In the genomic region with DNA sequence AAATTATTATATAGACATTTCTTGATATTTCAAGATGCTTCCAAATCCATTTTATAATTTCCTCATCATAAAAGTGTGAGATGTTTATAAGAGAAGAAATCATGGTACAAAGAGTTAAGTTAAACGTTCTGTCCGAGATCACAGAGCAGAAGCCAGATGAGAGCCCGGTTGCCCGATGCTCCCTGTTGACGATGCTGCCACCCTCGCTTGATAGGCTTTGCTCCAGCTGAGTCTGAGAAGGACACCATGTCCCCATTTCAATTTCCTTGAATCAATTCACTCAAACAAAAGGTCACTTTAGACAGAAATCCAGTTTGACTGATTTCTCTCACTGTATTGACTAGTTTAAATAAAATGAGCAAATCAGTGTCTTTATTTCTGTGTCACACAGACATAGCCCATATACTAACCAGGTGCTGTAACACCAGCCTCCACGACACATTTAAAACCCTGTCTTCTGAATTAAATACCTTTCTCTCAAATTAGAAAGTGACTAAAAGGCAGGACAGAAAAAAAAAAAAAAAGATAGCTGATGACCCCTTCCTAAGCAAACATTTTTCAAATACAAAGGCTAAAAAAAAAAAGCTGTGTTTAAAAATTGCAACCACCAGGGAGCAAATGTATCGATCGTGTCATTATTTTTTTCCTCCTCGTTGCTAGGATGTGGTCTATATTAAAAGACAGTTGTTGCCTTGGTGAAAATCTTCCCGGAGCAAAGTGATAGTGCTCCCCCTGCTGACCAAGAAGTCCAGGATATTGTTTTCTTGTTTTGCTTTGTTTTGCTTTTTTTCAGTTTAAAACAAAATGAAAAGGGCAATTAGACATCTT, we compare ENCODE assay signal across 8 cellular contexts. TPM values are rescaled to one million over a fixed set of nuclear protein-coding genes. Genes with fewer than 3 reads are reported as not detected.
DNase-seq lines count a peak whose midpoint lies in the region; ATAC-seq and TF ChIP-seq lines count a peak whose summit lies in the region.

No MANE protein-coding gene starts in this region.

- TF ChIP-seq CTCF in NB4 (IDR thresholded peaks at IDR 0.05; ENCODE audit: low read depth, low read length) (peak; percentile 48), SK-N-SH (IDR thresholded peaks at IDR 0.05) (peak; percentile 93), astrocyte of the cerebellum (IDR thresholded peaks at IDR 0.05; ENCODE audit: low read depth, low read length, missing control alignments) (peak; percentile 71), retinal pigment epithelial cell (conservative IDR thresholded peaks at IDR 0.05; ENCODE audit: low read depth, low read length) (peak; percentile 73)

- TF ChIP-seq POLR2A in NB4 (IDR thresholded peaks at IDR 0.05; ENCODE audit: extremely low read depth, insufficient read length) = no peak

- WGBS in SK-N-SH (ENCODE audit: low lambda C conversion rate) = 28% methylated on average over 11 of the region's 11 CpGs

- H3K9me2 ChIP-seq in SK-N-SH = no peaks in the 10 kb centered on the region

- TF ChIP-seq EP300 in SK-N-SH (IDR thresholded peaks at IDR 0.05; ENCODE audit: borderline replicate concordance in 1 of 2, low read depth in 1 of 2, low read length in 1 of 2) = no peak

- POLR2A ChIA-PET in SK-N-SH (lab: Yijun Ruan, JAX) = interaction anchor here (1.1 kb wide), 1 partner anchor 79 kb away, joined by 3 read pairs; no protein-coding TSS in a partner anchor

- peak; percentile 94 for TF ChIP-seq RAD21 in SK-N-SH (IDR thresholded peaks at IDR 0.05; ENCODE audit: low read length)

- H3K9me3 ChIP-seq in SK-N-SH = no peaks in the 10 kb centered on the region

- peak overlapping the region; percentile 55 for H3K4me2 ChIP-seq in SK-N-SH

- H3F3A ChIP-seq in SK-N-SH (replicated peaks; ENCODE audit: insufficient read depth) = no peaks in the 10 kb centered on the region

- in situ Hi-C loops in astrocyte of the cerebellum (cut with HindIII; ENCODE audit: low sequenced_read_pairs) = loop anchor here (10.0 kb wide), 1 partner anchor 311 kb away; no protein-coding TSS in a partner anchor

- no peaks in the 10 kb centered on the region for H3K79me2 ChIP-seq in SK-N-SH (ENCODE audit: insufficient read depth)

- H3K27me3 ChIP-seq in SK-N-SH (ENCODE audit: insufficient read depth) = no peaks in the 10 kb centered on the region

- H3K4me3 ChIP-seq in NB4 (ENCODE audit: low read depth, low read length) (peak overlapping the region; percentile 29), SK-N-SH (ENCODE audit: low read depth in 2 of 2, low read length in 1 of 2) (peak overlapping the region; percentile 39), astrocyte of the cerebellum (ENCODE audit: low read depth, low read length) (no peak overlapping the region), retinal pigment epithelial cell (ENCODE audit: low read length) (peak overlapping the region; percentile 21)

- H2AFZ ChIP-seq in SK-N-SH (ENCODE audit: low read depth) = peak overlapping the region; percentile 80

- peak; percentile 60 for ATAC-seq in GM21786 (IDR thresholded peaks at IDR 0.05; ENCODE audit: unreplicated experiment)
- no peak for ATAC-seq in GM18498 (IDR thresholded peaks at IDR 0.05; ENCODE audit: unreplicated experiment)

- DNase-seq in DMS53 (lab: John Stamatoyannopoulos, UW) (peak; percentile 91), NB4 (ENCODE audit: low read depth) (peak; percentile 76), SK-N-SH (peak; percentile 59), astrocyte of the cerebellum (ENCODE audit: low read depth) (peak; percentile 68), hepatic stellate cell (ENCODE audit: low spot score) (peak; percentile 54), retinal pigment epithelial cell (ENCODE audit: low read depth) (peak; percentile 29)

- H3K4me1 ChIP-seq in SK-N-SH (ENCODE audit: control insufficient read depth in 1 of 2, insufficient read depth in 2 of 2, low read depth in 1 of 2, low read length in 1 of 2) = peaks cover 4 to 9% of the 10 kb centered on the region in 2 experiments; a peak in 3 of 4 replicates

- CTCF ChIA-PET in SK-N-SH (lab: Yijun Ruan, JAX) = interaction anchor here (0.7 to 3.6 kb wide), 44 partner anchors 8 to 641 kb away, joined by 3 to 17 read pairs (median 4); a partner anchor contains a TSS

- peak overlapping the region; percentile 37 to 65; a peak in 2 of 4 replicates for H3K27ac ChIP-seq in SK-N-SH (ENCODE audit: low read depth in 2 of 2, low read length in 1 of 2)

- peak overlapping the region; percentile 41 for H3K9ac ChIP-seq in SK-N-SH

- H3K36me3 ChIP-seq in SK-N-SH (replicated peaks in 1 of 2; ENCODE audit: control insufficient read depth in 1 of 2, insufficient read depth in 2 of 2, low read length in 1 of 2) = no peaks in the 10 kb centered on the region

- no peaks in the 10 kb centered on the region for H4K20me1 ChIP-seq in SK-N-SH (ENCODE audit: insufficient read depth)

TF ChIP-seq in SK-N-SH, 30 proteins besides CTCF, POLR2A, EP300 and RAD21 (continues in another document):
- no peak for TF ChIP-seq RXRA (IDR thresholded peaks at IDR 0.05; ENCODE audit: borderline replicate concordance, low read depth)
- TF ChIP-seq YY1 (IDR thresholded peaks at IDR 0.05; ENCODE audit: low read depth) = no peak
- TF ChIP-seq MEF2A (IDR thresholded peaks at IDR 0.05; ENCODE audit: borderline replicate concordance, low read depth) = no peak
- TF ChIP-seq, protein P1, sequence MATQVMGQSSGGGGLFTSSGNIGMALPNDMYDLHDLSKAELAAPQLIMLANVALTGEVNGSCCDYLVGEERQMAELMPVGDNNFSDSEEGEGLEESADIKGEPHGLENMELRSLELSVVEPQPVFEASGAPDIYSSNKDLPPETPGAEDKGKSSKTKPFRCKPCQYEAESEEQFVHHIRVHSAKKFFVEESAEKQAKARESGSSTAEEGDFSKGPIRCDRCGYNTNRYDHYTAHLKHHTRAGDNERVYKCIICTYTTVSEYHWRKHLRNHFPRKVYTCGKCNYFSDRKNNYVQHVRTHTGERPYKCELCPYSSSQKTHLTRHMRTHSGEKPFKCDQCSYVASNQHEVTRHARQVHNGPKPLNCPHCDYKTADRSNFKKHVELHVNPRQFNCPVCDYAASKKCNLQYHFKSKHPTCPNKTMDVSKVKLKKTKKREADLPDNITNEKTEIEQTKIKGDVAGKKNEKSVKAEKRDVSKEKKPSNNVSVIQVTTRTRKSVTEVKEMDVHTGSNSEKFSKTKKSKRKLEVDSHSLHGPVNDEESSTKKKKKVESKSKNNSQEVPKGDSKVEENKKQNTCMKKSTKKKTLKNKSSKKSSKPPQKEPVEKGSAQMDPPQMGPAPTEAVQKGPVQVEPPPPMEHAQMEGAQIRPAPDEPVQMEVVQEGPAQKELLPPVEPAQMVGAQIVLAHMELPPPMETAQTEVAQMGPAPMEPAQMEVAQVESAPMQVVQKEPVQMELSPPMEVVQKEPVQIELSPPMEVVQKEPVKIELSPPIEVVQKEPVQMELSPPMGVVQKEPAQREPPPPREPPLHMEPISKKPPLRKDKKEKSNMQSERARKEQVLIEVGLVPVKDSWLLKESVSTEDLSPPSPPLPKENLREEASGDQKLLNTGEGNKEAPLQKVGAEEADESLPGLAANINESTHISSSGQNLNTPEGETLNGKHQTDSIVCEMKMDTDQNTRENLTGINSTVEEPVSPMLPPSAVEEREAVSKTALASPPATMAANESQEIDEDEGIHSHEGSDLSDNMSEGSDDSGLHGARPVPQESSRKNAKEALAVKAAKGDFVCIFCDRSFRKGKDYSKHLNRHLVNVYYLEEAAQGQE (IDR thresholded peaks at IDR 0.05; ENCODE audit: low read depth, low read length) = no peak
- TF ChIP-seq FOSL2 (IDR thresholded peaks at IDR 0.05; ENCODE audit: borderline replicate concordance, low read depth) = no peak
- TF ChIP-seq, protein P2, sequence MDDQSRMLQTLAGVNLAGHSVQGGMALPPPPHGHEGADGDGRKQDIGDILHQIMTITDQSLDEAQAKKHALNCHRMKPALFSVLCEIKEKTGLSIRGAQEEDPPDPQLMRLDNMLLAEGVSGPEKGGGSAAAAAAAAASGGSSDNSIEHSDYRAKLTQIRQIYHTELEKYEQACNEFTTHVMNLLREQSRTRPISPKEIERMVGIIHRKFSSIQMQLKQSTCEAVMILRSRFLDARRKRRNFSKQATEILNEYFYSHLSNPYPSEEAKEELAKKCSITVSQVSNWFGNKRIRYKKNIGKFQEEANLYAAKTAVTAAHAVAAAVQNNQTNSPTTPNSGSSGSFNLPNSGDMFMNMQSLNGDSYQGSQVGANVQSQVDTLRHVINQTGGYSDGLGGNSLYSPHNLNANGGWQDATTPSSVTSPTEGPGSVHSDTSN (IDR thresholded peaks at IDR 0.05) = no peak
- TF ChIP-seq SMC3 (IDR thresholded peaks at IDR 0.05; ENCODE audit: low read depth, low read length) = peak; percentile 97
- no peak for TF ChIP-seq ELF1 (IDR thresholded peaks at IDR 0.05)
- TF ChIP-seq RCOR1 (IDR thresholded peaks at IDR 0.05; ENCODE audit: low read length) = no peak
- TF ChIP-seq, protein P3, sequence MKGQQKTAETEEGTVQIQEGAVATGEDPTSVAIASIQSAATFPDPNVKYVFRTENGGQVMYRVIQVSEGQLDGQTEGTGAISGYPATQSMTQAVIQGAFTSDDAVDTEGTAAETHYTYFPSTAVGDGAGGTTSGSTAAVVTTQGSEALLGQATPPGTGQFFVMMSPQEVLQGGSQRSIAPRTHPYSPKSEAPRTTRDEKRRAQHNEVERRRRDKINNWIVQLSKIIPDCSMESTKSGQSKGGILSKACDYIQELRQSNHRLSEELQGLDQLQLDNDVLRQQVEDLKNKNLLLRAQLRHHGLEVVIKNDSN (IDR thresholded peaks at IDR 0.05; ENCODE audit: borderline replicate concordance, low read depth) = no peak
- TF ChIP-seq GABPA (IDR thresholded peaks at IDR 0.05; ENCODE audit: low read depth) = no peak
- TF ChIP-seq NRF1 (IDR thresholded peaks at IDR 0.05; ENCODE audit: low read depth, low read length) = peak; percentile 30; the same call in 1 of the 2 replicates
- TF ChIP-seq POLR2AphosphoS5 (IDR thresholded peaks at IDR 0.05; ENCODE audit: low read depth, low read length) = no peak

RNA-seq across cellular contexts. Expression of a gene that starts 35.2 kb away (rescaled TPM):
- 0.03 TPM in 1 of 2 replicates, not detected in the other for polyA plus RNA-seq in SK-N-SH (2012; rRNA removed)
- 0.03 TPM in 1 of 2 replicates, not detected in the other for polyA plus RNA-seq in SK-N-SH (2012; cell fraction: cytosol; rRNA removed)
- polyA plus RNA-seq in SK-N-SH (2012; cell fraction: nucleus; rRNA removed) = 0.11 TPM in 1 of 2 replicates, not detected in the other

RNA-seq across cellular contexts. Expression of a gene that starts 45.6 kb away (rescaled TPM):
- polyA plus RNA-seq in SK-N-SH (2012; rRNA removed) = 22.6 and 27.1 TPM in 2 replicates
- 34.6 and 45.8 TPM in 2 replicates for polyA plus RNA-seq in SK-N-SH (2012; cell fraction: cytosol; rRNA removed)
- polyA plus RNA-seq in SK-N-SH (2012; cell fraction: nucleus; rRNA removed) = 8.4 and 17.0 TPM in 2 replicates

Comparison
In these comparisons a context has a peak if more than half of its experiments do, and no peak if none do; other contexts are left out.
1. DNase-seq: peak in every context shown above with its lines; median percentile 91 in DMS53; 76 in NB4; 68 in astrocyte of the cerebellum; 59 in SK-N-SH; 54 in hepatic stellate cell; 29 in retinal pigment epithelial cell.